7 cellular contexts compared by ENCODE assay signal in genomic region chr5:138753794-138754698, GRCh38. TPM values are rescaled to one million over a fixed set of nuclear protein-coding genes. Genes with fewer than 3 reads are reported as not detected.
A peak's percentile ranks its signal among the peaks of the same experiment; 100 is the strongest.
DNase-seq lines count a peak whose midpoint lies in the region; ATAC-seq and TF ChIP-seq lines count a peak whose summit lies in the region.

No MANE protein-coding gene starts in this region.

- DNase-seq in HT-29 (ENCODE audit: low spot score) (peak; percentile 92), Panc1 (ENCODE audit: low read depth, low spot score) (peak; percentile 77), glomerular visceral epithelial cell (ENCODE audit: extremely low spot score) (peak; percentile 91), tibial artery (peak; percentile 95)
- DNase-seq in activated naive CD4-positive, alpha-beta T cell treated with anti-CD3 and anti-CD28 coated beads, Interleukin-2, amount 50 U/mL, for 72 hours (ENCODE audit: low spot score in 2 of 2), result peak; percentile 59 to 81

- intact Hi-C loops in Panc1 (cut with micrococcal nuclease; ENCODE audit: unreplicated experiment) (no loop called here), tibial artery (cut with DNase I; ENCODE audit: low total_unique reads) (no loop called here)

- no peaks in the 10 kb centered on the region for H3K27me3 ChIP-seq in Panc1 (ENCODE audit: control insufficient read depth, insufficient read depth, low read length)
- peaks cover 58% of the 10 kb centered on the region for H3K27me3 ChIP-seq in neutrophil
- no peaks in the 10 kb centered on the region for H3K27me3 ChIP-seq in tibial artery

- peaks cover 0 to 9% of the 10 kb centered on the region in 2 donors for H3K9me3 Mint-ChIP-seq in activated naive CD4-positive, alpha-beta T cell treated with anti-CD3 and anti-CD28 coated beads, Interleukin-2, amount 50 U/mL, for 72 hours

- H3K9me3 ChIP-seq in Panc1 (ENCODE audit: control insufficient read depth, insufficient read depth, low read depth, low read length) (no peaks in the 10 kb centered on the region), neutrophil (no peaks in the 10 kb centered on the region), tibial artery (no peaks in the 10 kb centered on the region)

- TF ChIP-seq CTCF in Panc1 (IDR thresholded peaks at IDR 0.05), result no peak
- no peak for TF ChIP-seq CTCF in neutrophil (IDR thresholded peaks at IDR 0.05)
- TF ChIP-seq CTCF in tibial artery (IDR thresholded peaks at IDR 0.05), result no peak

- POLR2A ChIA-PET in Panc1 (lab: Charles Lee), result interaction anchor here (0.5 to 0.6 kb wide), 2 partner anchors 26 to 51 kb away, joined by 3 to 5 read pairs; no protein-coding TSS in a partner anchor

- peaks cover 11% of the 10 kb centered on the region for H3K4me1 ChIP-seq in Panc1 (ENCODE audit: control insufficient read depth, insufficient read depth, low read length)
- peaks cover 12 to 13% of the 10 kb centered on the region in 2 experiments for H3K4me1 ChIP-seq in neutrophil (ENCODE audit: control insufficient read depth in 1 of 2, insufficient read depth in 1 of 2, low read depth in 1 of 2, low read length in 1 of 2)
- peaks cover 0 to 45% (median 28%) of the 10 kb centered on the region in 4 donors for H3K4me1 ChIP-seq in tibial artery

- no TSS peak for BruUV-seq in Panc1 (replicated peaks; lab: Mats Ljungman, UMichigan)

- in situ Hi-C loops in Panc1 (cut with HindIII; ENCODE audit: low pct_unique_long_range_greater_than_20kb, low sequenced_read_pairs), result no loop called here

- H3K36me3 Mint-ChIP-seq in activated naive CD4-positive, alpha-beta T cell treated with anti-CD3 and anti-CD28 coated beads, Interleukin-2, amount 50 U/mL, for 72 hours, result peaks cover 12 to 30% of the 10 kb centered on the region in 2 donors

- H3K27ac ChIP-seq in Panc1 (ENCODE audit: low read length) (peak overlapping the region; percentile 95), neutrophil (peak overlapping the region; percentile 39), tibial artery (peak overlapping the region; percentile 96 to 100)

- H3K27ac Mint-ChIP-seq in activated naive CD4-positive, alpha-beta T cell treated with anti-CD3 and anti-CD28 coated beads, Interleukin-2, amount 50 U/mL, for 72 hours, result peak overlapping the region; percentile 53 to 90

- ATAC-seq in GM18505 (IDR thresholded peaks at IDR 0.05; ENCODE audit: unreplicated experiment) (peak; percentile 8), Panc1 (peak; percentile 49)
- ATAC-seq in activated naive CD4-positive, alpha-beta T cell treated with anti-CD3 and anti-CD28 coated beads, Interleukin-2, amount 50 U/mL, for 72 hours, result peak in 1 of 2 donors; percentile 51

- peak overlapping the region; percentile 88 to 95 for H3K4me3 ChIP-seq in Panc1 (ENCODE audit: low read depth in 2 of 2, low read length in 2 of 2)
- H3K4me3 ChIP-seq in neutrophil (ENCODE audit: low read depth in 1 of 2, low read length in 1 of 2), result peak overlapping the region; percentile 73 to 84
- H3K4me3 ChIP-seq in tibial artery, result peak overlapping the region; percentile 79 to 100

- H3K36me3 ChIP-seq in Panc1 (ENCODE audit: control insufficient read depth, insufficient read depth, low read length) (peaks cover 3% of the 10 kb centered on the region), neutrophil (no peaks in the 10 kb centered on the region), tibial artery (peaks cover 7 to 11% (median 9%) of the 10 kb centered on the region in 3 donors)

- CTCF ChIA-PET in Panc1 (lab: Charles Lee), result interaction anchor here (0.7 kb wide), 2 partner anchors 401 to 601 kb away, joined by 3 read pairs; no protein-coding TSS in a partner anchor

- TF ChIP-seq POLR2A in GM18505 (IDR thresholded peaks at IDR 0.05; ENCODE audit: borderline replicate concordance, extremely low read depth, insufficient read depth, insufficient read length), result no peak

RNA-seq across cellular contexts. Expression of gene CTNNA1, which starts 0.8 kb away (rescaled TPM):
- total RNA-seq in HT-29 (2014; rRNA removed; shearing (Covaris generic)), result 416 and 425 TPM in 2 replicates
- total RNA-seq in Panc1 (2021; ENCODE audit: unreplicated experiment), result 298 TPM
- polyA plus RNA-seq in Panc1 (2012; ENCODE audit: insufficient read length), result 337 TPM
- total RNA-seq in activated naive CD4-positive, alpha-beta T cell treated with anti-CD3 and anti-CD28 coated beads, Interleukin-2, amount 50 U/mL, for 72 hours, result 100 to 1,000 TPM in 1 of 2 donors, 10 to 100 TPM in 1; 89.2 to 224 TPM

Comparison
In these comparisons a context has a peak if more than half of its experiments do, and no peak if none do; other contexts are left out.
1. H3K27ac ChIP-seq: peak in every context shown above with its lines; median percentile 98 in tibial artery; 95 in Panc1; 39 in neutrophil.